In genomic region chr19:926595-927043, GRCh38 we compare ENCODE assay signal across 8 cellular contexts. TPM values are rescaled to one million over a fixed set of nuclear protein-coding genes. Genes with fewer than 3 reads are reported as not detected.
DNase-seq lines count a peak whose midpoint lies in the region; ATAC-seq and TF ChIP-seq lines count a peak whose summit lies in the region.

No MANE protein-coding gene starts in this region.

- H4K20me1 ChIP-seq in KMS-11 (ENCODE audit: insufficient read depth), result no peaks in the 10 kb centered on the region

- H3K27ac ChIP-seq in KMS-11, result peak overlapping the region; percentile 42

- peaks cover 6% of the 10 kb centered on the region for H3K4me1 ChIP-seq in KMS-11 (ENCODE audit: low read depth, poor library complexity, severe bottlenecking)

- peak overlapping the region; percentile 66 for H2AFZ ChIP-seq in KMS-11 (ENCODE audit: low read depth)

- peaks cover 9% of the 10 kb centered on the region for H3K4me1 Mint-ChIP-seq in activated T-cell treated with anti-CD3 and anti-CD28 coated beads, Interleukin-2, amount 50 U/mL, for 24 hours (ENCODE audit: low read depth)

- H3K36me3 Mint-ChIP-seq in activated T-cell treated with anti-CD3 and anti-CD28 coated beads, Interleukin-2, amount 50 U/mL, for 24 hours (ENCODE audit: low read depth), result peaks cover 5% of the 10 kb centered on the region

- H3K4me2 ChIP-seq in KMS-11, result peak overlapping the region; percentile 78

- peak overlapping the region; percentile 76 for H3K4me3 Mint-ChIP-seq in activated T-cell treated with anti-CD3 and anti-CD28 coated beads, Interleukin-2, amount 50 U/mL, for 24 hours

- intact Hi-C loops in cardiac septum (cut with DNase I), result loop anchor here (5.0 to 10.0 kb wide), 2 partner anchors 168 to 316 kb away; partner anchors contain the start of genes ATP5F1D and POLR2E

- H3K4me3 ChIP-seq in KMS-11 (IDR thresholded peaks at IDR 0.05; ENCODE audit: insufficient read depth, low read depth, low read length), result no peak overlapping the region

- TF ChIP-seq CTCF in KMS-11 (conservative IDR thresholded peaks at IDR 0.05; ENCODE audit: low read depth, low read length), result no peak

- peak overlapping the region; percentile 40 for H3K27ac Mint-ChIP-seq in activated T-cell treated with anti-CD3 and anti-CD28 coated beads, Interleukin-2, amount 50 U/mL, for 24 hours

- no peaks in the 10 kb centered on the region for H3K36me3 ChIP-seq in KMS-11 (ENCODE audit: insufficient read depth)

- H3K9me3 Mint-ChIP-seq in activated T-cell treated with anti-CD3 and anti-CD28 coated beads, Interleukin-2, amount 50 U/mL, for 24 hours, result no peaks in the 10 kb centered on the region

- DNase-seq in EL (peak; percentile 43), cardiac septum (ENCODE audit: low spot score) (peak; percentile 90), retina (peak; percentile 60), AG20443 (ENCODE audit: low spot score) (no peak), cerebellar cortex (ENCODE audit: low spot score) (no peak)
- peak; percentile 59 for DNase-seq in activated T-cell treated with anti-CD3 and anti-CD28 coated beads, Interleukin-2, amount 50 U/mL, for 24 hours

- no peaks in the 10 kb centered on the region; the same call in 1 of the 2 replicates for H3K27me3 ChIP-seq in KMS-11 (ENCODE audit: insufficient read depth, low read depth)

- no peaks in the 10 kb centered on the region for H3K27me3 Mint-ChIP-seq in activated T-cell treated with anti-CD3 and anti-CD28 coated beads, Interleukin-2, amount 50 U/mL, for 24 hours

- no peak for ATAC-seq in GM19035 (IDR thresholded peaks at IDR 0.05; ENCODE audit: unreplicated experiment)

- H3K79me2 ChIP-seq in KMS-11 (ENCODE audit: insufficient read depth, low read depth), result peaks cover 4% of the 10 kb centered on the region; the same call in 1 of the 2 replicates

- peak overlapping the region; percentile 63; the same call in 1 of the 2 replicates for H3K9ac ChIP-seq in KMS-11

RNA-seq across cellular contexts. Expression of gene ARID3A, which starts 0.8 kb away (rescaled TPM):
- total RNA-seq in cardiac septum, result 7.8 TPM

RNA-seq across cellular contexts. Expression of gene KISS1R, which starts 9.5 kb away (rescaled TPM):
- total RNA-seq in cardiac septum, result not detected

RNA-seq across cellular contexts. Expression of gene R3HDM4, which starts 13.6 kb away (rescaled TPM):
- total RNA-seq in cardiac septum, result 24.5 TPM

RNA-seq across cellular contexts. Expression of gene RNU6-9, which starts 33.3 kb away (rescaled TPM):
- not detected for total RNA-seq in cardiac septum

RNA-seq across cellular contexts. Expression of gene MED16, which starts 33.6 kb away (rescaled TPM):
- total RNA-seq in cardiac septum, result 27.0 TPM

Comparison
In these comparisons a context has a peak if more than half of its experiments do, and no peak if none do; other contexts are left out.
1. DNase-seq: peak in EL (single experiment), activated T-cell treated with anti-CD3 and anti-CD28 coated beads, Interleukin-2, amount 50 U/mL, for 24 hours (single experiment), cardiac septum (single experiment) and retina (single experiment); none in AG20443 (single experiment) and cerebellar cortex (single experiment).